In genomic region chr17:41504126-41504977, GRCh38 we compare ENCODE assay signal across 14 cellular contexts. TPM values are rescaled to one million over a fixed set of nuclear protein-coding genes. Genes with fewer than 3 reads are reported as not detected.
"Had no signal": no experiment of that assay in that cellular context is flagged by ENCODE, and none has a peak within 500 bp of the region (broad histone marks: within the 10 kb centered on the region; RNA-seq: fewer than 3 reads in every experiment).

No MANE protein-coding gene starts in this region.

- H3K4me1 ChIP-seq: adrenal gland, lower lobe of right lung, stomach had no signal

- H3K27ac ChIP-seq: adrenal gland, lower lobe of right lung, skin epidermis, stomach had no signal

- H3K4me3 ChIP-seq: adrenal gland, lower lobe of right lung, skin epidermis, stomach had no signal

- H3K36me3 ChIP-seq: adrenal gland, lower lobe of right lung, stomach had no signal

- ATAC-seq: activated CD4-positive, CD25-positive, alpha-beta regulatory T cell treated with anti-CD3 and anti-CD28 coated beads, Interleukin-2, amount 50 U/mL, for 24 hours had no signal

- H3K27me3 ChIP-seq: adrenal gland had no signal

- DNase-seq: activated CD4-positive, alpha-beta T cell treated with anti-CD3 and anti-CD28 coated beads, Interleukin-2, amount 50 U/mL, for 4 hours; activated naive CD4-positive, alpha-beta T cell treated with anti-CD3 and anti-CD28 coated beads, Interleukin-2, amount 50 U/mL, for 16 hours; activated T-cell treated with anti-CD3 and anti-CD28 coated beads, Interleukin-2, amount 50 U/mL, for 1 hour; adrenal gland; central memory CD4-positive, alpha-beta T cell; cortex of kidney; effector CD8-positive, alpha-beta T cell; midbrain; posterior cingulate gyrus; stimulated activated CD4-positive, alpha-beta T cell treated with anti-CD3 and anti-CD28 coated beads, Interleukin-4, amount 100 ng/mL, for 4 hours; stomach had no signal

- H3K9me3 ChIP-seq: adrenal gland, lower lobe of right lung, stomach had no signal

RNA-seq across cellular contexts. Expression of gene KRT36, which starts 14.6 kb away (rescaled TPM):
- total RNA-seq: lower lobe of right lung, stomach had no signal
- polyA plus RNA-seq: adrenal gland, stomach had no signal

RNA-seq across cellular contexts. Expression of gene KRT35, which starts 23.4 kb away (rescaled TPM):
- total RNA-seq: adrenal gland, lower lobe of right lung, stomach had no signal
- polyA plus RNA-seq: adrenal gland, stomach had no signal
